In genomic region chr15:23180547-23180927, GRCh38 we compare ENCODE assay signal across 16 cellular contexts. TPM values are rescaled to one million over a fixed set of nuclear protein-coding genes. Genes with fewer than 3 reads are reported as not detected.
DNase-seq lines count a peak whose midpoint lies in the region; ATAC-seq, FAIRE-seq and TF ChIP-seq lines count a peak whose summit lies in the region.
"Not testable (repeated sequence)": the region's sequence is repeated elsewhere in the genome, so short reads cannot be mapped to it uniquely, and the experiment has no call there.
"Had no signal": no experiment of that assay in that cellular context is flagged by ENCODE, and none has a peak within 500 bp of the region (broad histone marks: within the 10 kb centered on the region; RNA-seq: fewer than 3 reads in every experiment).

No MANE protein-coding gene starts in this region.

- H3K9me3 ChIP-seq in HUES48 (ENCODE audit: control insufficient read depth, insufficient read depth, low read length); gastroesophageal sphincter; kidney (ENCODE audit: control insufficient read depth in 1 of 2, low read length in 2 of 2): not testable (repeated sequence)

- intact Hi-C loops in kidney (cut with DNase I): not testable (repeated sequence)

- H3K4me3 ChIP-seq in HUES48 (ENCODE audit: low read depth, low read length): peak overlapping the region; percentile 46; the same call in 1 of the 2 replicates
- not testable (repeated sequence) for H3K4me3 ChIP-seq in gastroesophageal sphincter; kidney (ENCODE audit: low read length in 2 of 2)

- H3K27me3 Mint-ChIP-seq in neural crest cell (ENCODE audit: low read depth): not testable (repeated sequence)

- not testable (repeated sequence) for H3K36me3 Mint-ChIP-seq in neural crest cell (ENCODE audit: low read depth); stimulated activated effector memory CD8-positive, alpha-beta T cell treated with anti-CD3 and anti-CD28 coated beads, Interleukin-12 subunit alpha, Interleukin-12 subunit beta, amount 100 ng/mL, for 72 hours

- not testable (repeated sequence) for FAIRE-seq in kidney (lab: Jason Lieb, UNC)

- not testable (repeated sequence) for TF ChIP-seq POLR2A in gastroesophageal sphincter (IDR thresholded peaks at IDR 0.05)

- not testable (repeated sequence) for H3K27ac Mint-ChIP-seq in neural crest cell (ENCODE audit: unreplicated experiment); stimulated activated effector memory CD8-positive, alpha-beta T cell treated with anti-CD3 and anti-CD28 coated beads, Interleukin-12 subunit alpha, Interleukin-12 subunit beta, amount 100 ng/mL, for 72 hours

- 78 to 100% methylated on average over 1 to 13 of the region's 16 CpGs for WGBS in gastroesophageal sphincter (ENCODE audit: low coverage in 1 of 2), 2 donors

- not testable (repeated sequence) for H3K27ac ChIP-seq in HUES48 (ENCODE audit: low read depth, low read length); gastroesophageal sphincter; kidney (ENCODE audit: low read depth in 2 of 2, low read length in 2 of 2)

- H3K4me1 ChIP-seq in HUES48 (ENCODE audit: control insufficient read depth, insufficient read depth, low read length); gastroesophageal sphincter; kidney (ENCODE audit: control insufficient read depth in 1 of 2, insufficient read depth in 1 of 2, low read depth in 1 of 2, low read length in 2 of 2): not testable (repeated sequence)

- H3K4me3 Mint-ChIP-seq in neural crest cell: peak overlapping the region; percentile 66
- H3K4me3 Mint-ChIP-seq in stimulated activated effector memory CD8-positive, alpha-beta T cell treated with anti-CD3 and anti-CD28 coated beads, Interleukin-12 subunit alpha, Interleukin-12 subunit beta, amount 100 ng/mL, for 72 hours: not testable (repeated sequence)

- peak; percentile 19; the same call in 1 of the 3 replicates for ATAC-seq in SK-N-SH treated with all-trans-retinoic acid at 6 μM for 48 hours
- peak; percentile 18 for ATAC-seq in gastroesophageal sphincter
- ATAC-seq in stimulated activated effector memory CD8-positive, alpha-beta T cell treated with anti-CD3 and anti-CD28 coated beads, Interleukin-12 subunit alpha, Interleukin-12 subunit beta, amount 100 ng/mL, for 72 hours: peak; percentile 33

- TF ChIP-seq EP300 in gastroesophageal sphincter (IDR thresholded peaks at IDR 0.05): not testable (repeated sequence)

- not testable (repeated sequence) for H3K4me1 Mint-ChIP-seq in neural crest cell; stimulated activated effector memory CD8-positive, alpha-beta T cell treated with anti-CD3 and anti-CD28 coated beads, Interleukin-12 subunit alpha, Interleukin-12 subunit beta, amount 100 ng/mL, for 72 hours

- DNase-seq in ecto neural progenitor cell (ENCODE audit: low spot score): peak; percentile 16
- peak; percentile 45 for DNase-seq in kidney
- DNase-seq in neural crest cell (ENCODE audit: low read depth, low spot score); stimulated activated effector memory CD8-positive, alpha-beta T cell treated with anti-CD3 and anti-CD28 coated beads, Interleukin-12 subunit alpha, Interleukin-12 subunit beta, amount 100 ng/mL, for 72 hours (ENCODE audit: low spot score in 2 of 2): not testable (repeated sequence)

- not testable (repeated sequence) for H3K36me3 ChIP-seq in HUES48 (ENCODE audit: control insufficient read depth, insufficient read depth, low read length); gastroesophageal sphincter; kidney (ENCODE audit: control insufficient read depth in 1 of 2, insufficient read depth in 2 of 2, low read length in 2 of 2)

- not testable (repeated sequence) for H3K27me3 ChIP-seq in HUES48 (ENCODE audit: control insufficient read depth, insufficient read depth, low read length)
- peaks cover 20% of the 10 kb centered on the region for H3K27me3 ChIP-seq in gastroesophageal sphincter

- TF ChIP-seq CTCF in gastroesophageal sphincter (IDR thresholded peaks at IDR 0.05); kidney (IDR thresholded peaks at IDR 0.05; ENCODE audit: borderline replicate concordance, extremely low read depth, insufficient read depth); neural crest cell (conservative IDR thresholded peaks at IDR 0.05): not testable (repeated sequence)

- not testable (repeated sequence) for H3K9me3 Mint-ChIP-seq in neural crest cell; stimulated activated effector memory CD8-positive, alpha-beta T cell treated with anti-CD3 and anti-CD28 coated beads, Interleukin-12 subunit alpha, Interleukin-12 subunit beta, amount 100 ng/mL, for 72 hours

- H3K9ac ChIP-seq in HUES48 (ENCODE audit: low read depth, low read length); kidney (ENCODE audit: low read length in 2 of 2): not testable (repeated sequence)

RNA-seq across cellular contexts. Expression of gene GOLGA6L1, which starts 43.9 kb away (rescaled TPM):
- total RNA-seq in gastroesophageal sphincter (not detected), kidney (not detected), neural crest cell (not detected in 2 replicates)
- polyA plus RNA-seq in kidney (ENCODE audit: insufficient read depth, low read depth, low replicate concordance): not detected
- total RNA-seq: A673; CD4-positive, alpha-beta memory T cell; Daoy; HFFc6; HT1080; IMR-90; NCI-H460; Right ventricle myocardium superior; SJSA1 had no signal
- polyA plus RNA-seq: CD4-positive, alpha-beta memory T cell; IMR-90 had no signal
